In genomic region chr15:86834115-86834863, GRCh38 we compare ENCODE assay signal across 1 cellular context.
TF ChIP-seq lines count a peak whose summit lies in the region.

No MANE protein-coding gene starts in this region.

TF ChIP-seq in HepG2, 621 proteins besides CTCF, POLR2A, EP300 and RAD21 (continued from another document):
- TF ChIP-seq RNF2 (conservative IDR thresholded peaks at IDR 0.05; ENCODE audit: low read depth), result no peak
- no peak for TF ChIP-seq GPN1 (CRISPR knock-in tag; IDR thresholded peaks at IDR 0.05; ENCODE audit: borderline replicate concordance)
TF ChIP-seq in HepG2: peak in this region for 0.
